ENCODE assay signal across 9 cellular contexts in the genomic region with DNA sequence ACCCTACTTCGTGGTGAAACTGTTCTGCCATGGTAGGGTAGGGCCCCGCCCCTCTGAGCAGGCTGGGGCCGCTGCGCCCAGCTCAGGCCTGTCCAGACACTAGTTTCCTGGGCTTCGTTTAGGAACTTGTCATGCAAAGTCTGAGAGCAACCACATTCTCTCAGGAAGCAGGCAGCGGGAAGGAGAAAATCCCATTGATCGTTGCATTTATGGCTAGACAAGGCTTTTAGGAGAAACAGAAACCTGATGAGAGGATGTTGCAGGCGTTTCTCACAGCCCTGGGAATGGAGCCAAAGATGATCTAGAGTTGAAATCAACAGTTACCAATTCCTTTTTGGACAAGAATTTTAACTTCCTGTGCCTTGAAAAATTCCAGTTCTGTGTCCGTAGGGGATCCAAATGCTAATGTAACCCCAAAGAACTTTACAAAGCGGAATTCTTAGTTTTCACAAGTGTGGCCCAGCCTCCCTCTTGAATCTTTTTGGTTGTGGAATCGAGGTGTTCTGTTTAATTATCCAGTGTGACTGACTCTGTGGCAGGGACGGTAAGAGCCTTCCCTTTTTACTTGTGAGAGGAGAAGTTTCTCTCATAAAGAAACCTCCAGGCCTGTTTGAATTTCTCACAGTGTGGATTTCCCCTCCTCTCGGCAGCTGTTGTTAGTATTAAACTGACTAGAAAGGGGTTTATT. TPM values are rescaled to one million over a fixed set of nuclear protein-coding genes. Genes with fewer than 3 reads are reported as not detected.
DNase-seq lines count a peak whose midpoint lies in the region; ATAC-seq, FAIRE-seq and TF ChIP-seq lines count a peak whose summit lies in the region.
"Had no signal": no experiment of that assay in that cellular context is flagged by ENCODE, and none has a peak within 500 bp of the region (broad histone marks: within the 10 kb centered on the region; RNA-seq: fewer than 3 reads in every experiment).

No MANE protein-coding gene starts in this region.

- H3K27ac ChIP-seq in liver (ENCODE audit: low read depth in 1 of 2, low read length in 2 of 2) (peak overlapping the region; percentile 28 to 47), HepG2 (ENCODE audit: extremely low read length, insufficient read depth, low read length) (no peak overlapping the region)

- TF ChIP-seq POLR2A in HepG2 (IDR thresholded peaks at IDR 0.05; ENCODE audit: insufficient read depth in 1 of 2, low read depth in 2 of 2, low read length in 2 of 2): no peak

- intact Hi-C loops in HepG2 (cut with micrococcal nuclease; ENCODE audit: unreplicated experiment): no loop called here

- no TSS peak for BruUV-seq in HepG2 (replicated peaks; lab: Mats Ljungman, UMichigan)

- H3K36me3 Mint-ChIP-seq in mesothelial cell of epicardium: no peaks in the 10 kb centered on the region

- H4K20me1 ChIP-seq in HepG2 (ENCODE audit: insufficient read depth, low read length): no peaks in the 10 kb centered on the region

- no peak overlapping the region for H3K4me3 Mint-ChIP-seq in mesothelial cell of epicardium

- H3K4me3 ChIP-seq in liver (ENCODE audit: low read depth in 1 of 3, low read length in 3 of 3): no peak overlapping the region
- H3K4me3 ChIP-seq in HepG2 (replicated peaks in 1 of 3; ENCODE audit: insufficient read depth in 1 of 3, low read depth in 2 of 3, low read length in 3 of 3): no peak overlapping the region
- no peak overlapping the region for H3K4me3 ChIP-seq in bronchial epithelial cell (ENCODE audit: low read depth, low read length)

- no peak overlapping the region for H3K4me2 ChIP-seq in HepG2 (ENCODE audit: low read depth, low read length)

- ATAC-seq in HepG2: no peak; the same call in 2 of the 3 replicates
- ATAC-seq in HG03354 (IDR thresholded peaks at IDR 0.05; ENCODE audit: poor library complexity, severe bottlenecking, unreplicated experiment): peak; percentile 61

- H3K36me3 ChIP-seq in liver (ENCODE audit: control insufficient read depth in 4 of 4, insufficient read depth in 3 of 4, low read depth in 1 of 4, low read length in 3 of 4) (no peaks in the 10 kb centered on the region), HepG2 (replicated peaks in 1 of 2; ENCODE audit: control insufficient read depth in 1 of 2, insufficient read depth in 2 of 2, low read length in 2 of 2) (no peaks in the 10 kb centered on the region), bronchial epithelial cell (ENCODE audit: control insufficient read depth, insufficient read depth, low read length) (no peaks in the 10 kb centered on the region)

- peak overlapping the region in 1 of 2 donors; percentile 30 for H3K9ac ChIP-seq in liver (ENCODE audit: low read depth in 1 of 2, low read length in 2 of 2)
- H3K9ac ChIP-seq in HepG2 (ENCODE audit: insufficient read depth, low read depth, low read length): no peak overlapping the region

- in situ Hi-C loops in HepG2 (cut with HindIII; ENCODE audit: extremely low pct_ligation_motif_present, low pct_unique_long_range_greater_than_20kb): no loop called here
- in situ Hi-C loops in KBM-7 (cut with MboI; ENCODE audit: low pct_unique_long_range_greater_than_20kb, low sequenced_read_pairs): no loop called here

- 58% methylated on average over 13 of the region's 13 CpGs for WGBS in liver
- 34% methylated on average over 10 of the region's 13 CpGs for WGBS in HepG2 (ENCODE audit: low lambda C conversion rate)

- H3K27ac Mint-ChIP-seq in mesothelial cell of epicardium: peak overlapping the region; percentile 89

- DNase-seq in HepG2 (ENCODE audit: low spot score): no peak
- peak; percentile 84 for DNase-seq in bronchial epithelial cell (ENCODE audit: low read depth)
- no peak for DNase-seq in mesothelial cell of epicardium (ENCODE audit: low spot score in 2 of 2, unreplicated experiment in 2 of 2)
- DNase-seq in KBM-7: no peak
- DNase-seq in NCI-H345 (lab: John Stamatoyannopoulos, UW): no peak
- no peak for DNase-seq in HT-29 (ENCODE audit: low spot score)

- TF ChIP-seq RAD21 in liver (IDR thresholded peaks at IDR 0.05): no peak
- no peak for TF ChIP-seq RAD21 in HepG2 (CRISPR knock-in tag; IDR thresholded peaks at IDR 0.05)

- POLR2A ChIA-PET in HepG2 (lab: Yijun Ruan, JAX): no interaction called here

- H3K27me3 Mint-ChIP-seq in mesothelial cell of epicardium (ENCODE audit: low read depth): peaks cover 16% of the 10 kb centered on the region

- CTCF ChIA-PET in HepG2 (lab: Yijun Ruan, JAX; ENCODE audit: low intra/inter-chr PET ratio, low total read pairs): no interaction called here

- TF ChIP-seq EP300 in HepG2 (IDR thresholded peaks at IDR 0.05; ENCODE audit: low read depth in 2 of 2, low read length in 2 of 2) (no peak), HepG2 (CRISPR knock-in tag; IDR thresholded peaks at IDR 0.05; ENCODE audit: borderline replicate concordance) (no peak)

- H3K9me3 Mint-ChIP-seq in mesothelial cell of epicardium: no peaks in the 10 kb centered on the region

- H3K27me3 ChIP-seq in liver (ENCODE audit: control insufficient read depth in 4 of 4, insufficient read depth in 4 of 4, low read length in 3 of 4) (no peaks in the 10 kb centered on the region), HepG2 (ENCODE audit: control insufficient read depth in 1 of 2, insufficient read depth in 2 of 2, low read length in 2 of 2) (no peaks in the 10 kb centered on the region; a peak in 1 of 5 replicates), bronchial epithelial cell (ENCODE audit: control insufficient read depth, insufficient read depth, low read length) (no peaks in the 10 kb centered on the region)

- H3K4me1 ChIP-seq in liver (ENCODE audit: control insufficient read depth in 4 of 4, insufficient read depth in 4 of 4, low read length in 3 of 4) (peaks cover 2 to 34% (median 15%) of the 10 kb centered on the region in 4 donors), HepG2 (ENCODE audit: insufficient read depth, low read length) (no peaks in the 10 kb centered on the region)

- no peak overlapping the region for H2AFZ ChIP-seq in HepG2 (ENCODE audit: low read length)

- no peak for FAIRE-seq in HepG2 (lab: Jason Lieb, UNC)
- FAIRE-seq in bronchial epithelial cell (lab: Jason Lieb, UNC): no peak
- FAIRE-seq: G401.6 had no signal

- peaks cover 16% of the 10 kb centered on the region for H3K4me1 Mint-ChIP-seq in mesothelial cell of epicardium

- no peak for TF ChIP-seq CTCF in liver (IDR thresholded peaks at IDR 0.05; ENCODE audit: low read depth, low read length, missing input control)
- no peak for TF ChIP-seq CTCF in HepG2 (CRISPR knock-in tag; IDR thresholded peaks at IDR 0.05)
- TF ChIP-seq CTCF in bronchial epithelial cell (IDR thresholded peaks at IDR 0.05; ENCODE audit: insufficient read depth, low read length, severe bottlenecking): no peak
- no peak for TF ChIP-seq CTCF in mesothelial cell of epicardium (IDR thresholded peaks at IDR 0.05; ENCODE audit: unreplicated experiment)

- H3K9me3 ChIP-seq in liver (ENCODE audit: control insufficient read depth in 4 of 4, low read length in 3 of 4) (no peaks in the 10 kb centered on the region), HepG2 (ENCODE audit: low read length) (no peaks in the 10 kb centered on the region)

- no peaks in the 10 kb centered on the region for H3K79me2 ChIP-seq in HepG2 (ENCODE audit: insufficient read depth, low read length)

RNA-seq across cellular contexts. Expression of a gene that starts 4.5 kb away (rescaled TPM):
- 1 to 10 TPM; 1.4 to 2.3 TPM for total RNA-seq in liver
- polyA plus RNA-seq in liver: 1 to 10 TPM in 1 of 2 donors, under 1 TPM in 1; 0.22 to 1.3 TPM
- total RNA-seq in HepG2 (2016; rRNA removed; fragmentation: Illumina TruSeq; extraction: Trizol): not detected in 2 replicates
- not detected in 2 replicates for total RNA-seq in HepG2 (2016; cell fraction: cytosol; rRNA removed; fragmentation: Illumina TruSeq; extraction: Trizol; ENCODE audit: low read depth)
- total RNA-seq in HepG2 (2016; cell fraction: insoluble cytoplasmic fraction; rRNA removed; fragmentation: Illumina TruSeq; extraction: Trizol): not detected in 2 replicates
- not detected in 2 replicates for total RNA-seq in HepG2 (2016; cell fraction: membrane; rRNA removed; fragmentation: Illumina TruSeq; extraction: Trizol)
- not detected in 2 replicates for total RNA-seq in HepG2 (2016; cell fraction: nucleus; rRNA removed; fragmentation: Illumina TruSeq; extraction: Trizol)
- polyA plus RNA-seq in HepG2 (2011; rRNA removed): not detected in 2 replicates
- not detected in 2 replicates for polyA plus RNA-seq in HepG2 (2011; cell fraction: cytosol; rRNA removed)
- polyA plus RNA-seq in HepG2 (2011; cell fraction: nucleus; rRNA removed): not detected in 2 replicates
- not detected in 2 replicates for polyA plus RNA-seq in HepG2 (2012)
- polyA plus RNA-seq in HepG2 (2016; cell fraction: cytosol; fragmentation: Illumina TruSeq; extraction: Trizol; ENCODE audit: low read depth): not detected in 2 replicates
- not detected in 2 replicates for polyA plus RNA-seq in HepG2 (2016; cell fraction: insoluble cytoplasmic fraction; fragmentation: Illumina TruSeq; extraction: Trizol; ENCODE audit: low read depth)
- not detected in 2 replicates for polyA plus RNA-seq in HepG2 (2016; cell fraction: membrane; fragmentation: Illumina TruSeq; extraction: Trizol; ENCODE audit: low read depth)
- not detected in 2 replicates for polyA plus RNA-seq in HepG2 (2016; cell fraction: nucleus; fragmentation: Illumina TruSeq; extraction: Trizol; ENCODE audit: insufficient read depth, low read depth)
- not detected in 2 replicates for polyA minus RNA-seq in HepG2 (2011; rRNA and poly(A)+ RNA removed; ENCODE audit: low replicate concordance)
- not detected in 2 replicates for polyA minus RNA-seq in HepG2 (2011; cell fraction: cytosol; rRNA and poly(A)+ RNA removed)
- polyA minus RNA-seq in HepG2 (2011; cell fraction: nucleus; rRNA and poly(A)+ RNA removed): not detected in 2 replicates
- not detected in 2 replicates for total RNA-seq in bronchial epithelial cell
- not detected in 3 replicates for total RNA-seq in mesothelial cell of epicardium
- not detected in 2 replicates for total RNA-seq in HT-29 (2014; rRNA removed; shearing (Covaris generic))

RNA-seq across cellular contexts. Expression of a gene that starts 11.5 kb away (rescaled TPM):
- total RNA-seq in liver (1 to 10 TPM in 1 of 2 donors, under 1 TPM in 1; 0.84 to 9.4 TPM), HepG2 (2016; rRNA removed; fragmentation: Illumina TruSeq; extraction: Trizol) (not detected in 2 replicates), bronchial epithelial cell (0.13 TPM in 1 of 2 replicates, not detected in the other), mesothelial cell of epicardium (0.32 to 0.44 TPM in 2 of 3 replicates, not detected in the other)
- polyA plus RNA-seq in liver (1 to 10 TPM; 1.1 to 1.4 TPM), HepG2 (2011; rRNA removed) (not detected in 2 replicates)
- total RNA-seq in HepG2 (2016; cell fraction: cytosol; rRNA removed; fragmentation: Illumina TruSeq; extraction: Trizol; ENCODE audit: low read depth): not detected in 2 replicates
- total RNA-seq in HepG2 (2016; cell fraction: insoluble cytoplasmic fraction; rRNA removed; fragmentation: Illumina TruSeq; extraction: Trizol): not detected in 2 replicates
- 0.14 and 0.15 TPM in 2 replicates for total RNA-seq in HepG2 (2016; cell fraction: membrane; rRNA removed; fragmentation: Illumina TruSeq; extraction: Trizol)
- not detected in 2 replicates for total RNA-seq in HepG2 (2016; cell fraction: nucleus; rRNA removed; fragmentation: Illumina TruSeq; extraction: Trizol)
- not detected in 2 replicates for polyA plus RNA-seq in HepG2 (2011; cell fraction: cytosol; rRNA removed)
- not detected in 2 replicates for polyA plus RNA-seq in HepG2 (2011; cell fraction: nucleus; rRNA removed)
- polyA plus RNA-seq in HepG2 (2012): not detected in 2 replicates
- polyA plus RNA-seq in HepG2 (2016; cell fraction: cytosol; fragmentation: Illumina TruSeq; extraction: Trizol; ENCODE audit: low read depth): 0.20 TPM in 1 of 2 replicates, not detected in the other
- not detected in 2 replicates for polyA plus RNA-seq in HepG2 (2016; cell fraction: insoluble cytoplasmic fraction; fragmentation: Illumina TruSeq; extraction: Trizol; ENCODE audit: low read depth)
- polyA plus RNA-seq in HepG2 (2016; cell fraction: membrane; fragmentation: Illumina TruSeq; extraction: Trizol; ENCODE audit: low read depth): 0.14 TPM in 1 of 2 replicates, not detected in the other
- not detected in 2 replicates for polyA plus RNA-seq in HepG2 (2016; cell fraction: nucleus; fragmentation: Illumina TruSeq; extraction: Trizol; ENCODE audit: insufficient read depth, low read depth)
- polyA minus RNA-seq in HepG2 (2011; rRNA and poly(A)+ RNA removed; ENCODE audit: low replicate concordance): not detected in 2 replicates
- not detected in 2 replicates for polyA minus RNA-seq in HepG2 (2011; cell fraction: cytosol; rRNA and poly(A)+ RNA removed)
- not detected in 2 replicates for polyA minus RNA-seq in HepG2 (2011; cell fraction: nucleus; rRNA and poly(A)+ RNA removed)
- 0.08 and 0.63 TPM in 2 replicates for total RNA-seq in HT-29 (2014; rRNA removed; shearing (Covaris generic))

RNA-seq across cellular contexts. Expression of a gene that starts 21.1 kb away (rescaled TPM):
- total RNA-seq in liver: 10 to 100 TPM; 11.4 to 16.3 TPM
- 10 to 100 TPM in 1 of 2 donors, 1 to 10 TPM in 1; 9.8 to 25.3 TPM for polyA plus RNA-seq in liver
- 33.1 and 45.1 TPM in 2 replicates for total RNA-seq in HepG2 (2016; rRNA removed; fragmentation: Illumina TruSeq; extraction: Trizol)
- 9.7 and 11.5 TPM in 2 replicates for total RNA-seq in HepG2 (2016; cell fraction: cytosol; rRNA removed; fragmentation: Illumina TruSeq; extraction: Trizol; ENCODE audit: low read depth)
- total RNA-seq in HepG2 (2016; cell fraction: insoluble cytoplasmic fraction; rRNA removed; fragmentation: Illumina TruSeq; extraction: Trizol): 34.2 and 44.9 TPM in 2 replicates
- total RNA-seq in HepG2 (2016; cell fraction: membrane; rRNA removed; fragmentation: Illumina TruSeq; extraction: Trizol): 19.5 and 22.8 TPM in 2 replicates
- total RNA-seq in HepG2 (2016; cell fraction: nucleus; rRNA removed; fragmentation: Illumina TruSeq; extraction: Trizol): 34.1 and 38.0 TPM in 2 replicates
- 11.8 and 18.6 TPM in 2 replicates for polyA plus RNA-seq in HepG2 (2011; rRNA removed)
- polyA plus RNA-seq in HepG2 (2011; cell fraction: cytosol; rRNA removed): 5.6 and 9.9 TPM in 2 replicates
- polyA plus RNA-seq in HepG2 (2011; cell fraction: nucleus; rRNA removed): 9.0 and 10.3 TPM in 2 replicates
- polyA plus RNA-seq in HepG2 (2012): 22.5 and 24.6 TPM in 2 replicates
- 4.7 and 4.9 TPM in 2 replicates for polyA plus RNA-seq in HepG2 (2016; cell fraction: cytosol; fragmentation: Illumina TruSeq; extraction: Trizol; ENCODE audit: low read depth)
- 39.7 and 41.5 TPM in 2 replicates for polyA plus RNA-seq in HepG2 (2016; cell fraction: insoluble cytoplasmic fraction; fragmentation: Illumina TruSeq; extraction: Trizol; ENCODE audit: low read depth)
- 7.9 and 9.6 TPM in 2 replicates for polyA plus RNA-seq in HepG2 (2016; cell fraction: membrane; fragmentation: Illumina TruSeq; extraction: Trizol; ENCODE audit: low read depth)
- polyA plus RNA-seq in HepG2 (2016; cell fraction: nucleus; fragmentation: Illumina TruSeq; extraction: Trizol; ENCODE audit: insufficient read depth, low read depth): 40.2 and 41.1 TPM in 2 replicates
- 6.1 and 11.1 TPM in 2 replicates for polyA minus RNA-seq in HepG2 (2011; rRNA and poly(A)+ RNA removed; ENCODE audit: low replicate concordance)
- 13.5 and 16.3 TPM in 2 replicates for polyA minus RNA-seq in HepG2 (2011; cell fraction: cytosol; rRNA and poly(A)+ RNA removed)
- polyA minus RNA-seq in HepG2 (2011; cell fraction: nucleus; rRNA and poly(A)+ RNA removed): 23.3 and 27.8 TPM in 2 replicates
- 21.8 and 30.3 TPM in 2 replicates for total RNA-seq in bronchial epithelial cell
- total RNA-seq in mesothelial cell of epicardium: 39.3 to 42.8 TPM (median 41.1 TPM) in 3 replicates
- total RNA-seq in HT-29 (2014; rRNA removed; shearing (Covaris generic)): 11.2 and 16.1 TPM in 2 replicates

RNA-seq across cellular contexts. Expression of a gene that starts 24.0 kb away (rescaled TPM):
- total RNA-seq in liver (under 1 TPM in 1 of 2 donors, not detected in 1; 0.79 TPM), HepG2 (2016; rRNA removed; fragmentation: Illumina TruSeq; extraction: Trizol) (not detected in 2 replicates), bronchial epithelial cell (not detected in 2 replicates), mesothelial cell of epicardium (not detected in 3 replicates)
- polyA plus RNA-seq in liver (under 1 TPM in 1 of 2 donors, not detected in 1; 0.27 TPM), HepG2 (2011; rRNA removed) (0.08 TPM in 1 of 2 replicates, not detected in the other)
- total RNA-seq in HepG2 (2016; cell fraction: cytosol; rRNA removed; fragmentation: Illumina TruSeq; extraction: Trizol; ENCODE audit: low read depth): not detected in 2 replicates
- not detected in 2 replicates for total RNA-seq in HepG2 (2016; cell fraction: insoluble cytoplasmic fraction; rRNA removed; fragmentation: Illumina TruSeq; extraction: Trizol)
- not detected in 2 replicates for total RNA-seq in HepG2 (2016; cell fraction: membrane; rRNA removed; fragmentation: Illumina TruSeq; extraction: Trizol)
- not detected in 2 replicates for total RNA-seq in HepG2 (2016; cell fraction: nucleus; rRNA removed; fragmentation: Illumina TruSeq; extraction: Trizol)
- polyA plus RNA-seq in HepG2 (2011; cell fraction: cytosol; rRNA removed): not detected in 2 replicates
- not detected in 2 replicates for polyA plus RNA-seq in HepG2 (2011; cell fraction: nucleus; rRNA removed)
- polyA plus RNA-seq in HepG2 (2012): not detected in 2 replicates
- polyA plus RNA-seq in HepG2 (2016; cell fraction: cytosol; fragmentation: Illumina TruSeq; extraction: Trizol; ENCODE audit: low read depth): 0.06 TPM in 1 of 2 replicates, not detected in the other
- not detected in 2 replicates for polyA plus RNA-seq in HepG2 (2016; cell fraction: insoluble cytoplasmic fraction; fragmentation: Illumina TruSeq; extraction: Trizol; ENCODE audit: low read depth)
- polyA plus RNA-seq in HepG2 (2016; cell fraction: membrane; fragmentation: Illumina TruSeq; extraction: Trizol; ENCODE audit: low read depth): not detected in 2 replicates
- polyA plus RNA-seq in HepG2 (2016; cell fraction: nucleus; fragmentation: Illumina TruSeq; extraction: Trizol; ENCODE audit: insufficient read depth, low read depth): not detected in 2 replicates
- polyA minus RNA-seq in HepG2 (2011; rRNA and poly(A)+ RNA removed; ENCODE audit: low replicate concordance): not detected in 2 replicates
- polyA minus RNA-seq in HepG2 (2011; cell fraction: cytosol; rRNA and poly(A)+ RNA removed): not detected in 2 replicates
- polyA minus RNA-seq in HepG2 (2011; cell fraction: nucleus; rRNA and poly(A)+ RNA removed): not detected in 2 replicates
- total RNA-seq in HT-29 (2014; rRNA removed; shearing (Covaris generic)): 0.10 and 0.31 TPM in 2 replicates
